14 cellular contexts compared by ENCODE assay signal in the genomic region with DNA sequence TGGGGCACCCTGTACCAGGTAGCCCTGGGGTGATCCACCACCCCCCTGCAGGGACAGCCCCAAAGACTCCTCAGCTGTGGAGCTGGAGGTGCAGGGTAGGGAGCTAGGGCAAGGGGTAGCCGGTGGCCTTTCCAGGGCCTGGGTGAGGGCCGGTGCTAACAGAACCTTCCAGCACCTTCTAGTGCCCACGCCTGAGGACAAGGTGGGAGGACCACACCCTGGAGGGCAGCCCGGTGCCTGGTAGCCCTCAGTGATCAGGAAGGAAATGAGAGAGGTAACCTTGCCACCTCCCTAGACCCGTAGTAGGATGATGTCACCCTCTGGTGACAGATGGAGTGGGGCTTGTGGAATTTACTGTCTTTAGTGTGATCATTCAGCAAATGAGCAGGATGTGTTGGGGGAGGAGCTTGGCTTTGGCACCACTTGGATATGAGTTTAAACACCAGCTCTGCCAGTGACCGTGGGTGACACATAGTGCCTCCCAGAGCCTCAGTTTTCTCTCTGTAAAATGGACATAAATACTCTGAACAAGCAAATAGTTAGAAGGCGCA.
DNase-seq lines count a peak whose midpoint lies in the region; ATAC-seq and TF ChIP-seq lines count a peak whose summit lies in the region.
"Had no signal": no experiment of that assay in that cellular context is flagged by ENCODE, and none has a peak within 500 bp of the region (broad histone marks: within the 10 kb centered on the region; RNA-seq: fewer than 3 reads in every experiment).

No MANE protein-coding gene starts in this region.

- ATAC-seq in HG02610 (IDR thresholded peaks at IDR 0.05; ENCODE audit: unreplicated experiment) (no peak), GM19328 (IDR thresholded peaks at IDR 0.05; ENCODE audit: unreplicated experiment) (no peak), GM19463 (IDR thresholded peaks at IDR 0.05; ENCODE audit: unreplicated experiment) (no peak)

- H3K4me1 Mint-ChIP-seq in osteocyte (ENCODE audit: unreplicated experiment) = peaks cover 38% of the 10 kb centered on the region
- H3K4me1 Mint-ChIP-seq: activated naive CD4-positive, alpha-beta T cell treated with anti-CD3 and anti-CD28 coated beads, Interleukin-2, amount 50 U/mL, for 24 hours; H9; neural crest cell had no signal

- H3K4me3 Mint-ChIP-seq in osteocyte (ENCODE audit: unreplicated experiment) = no peak overlapping the region
- H3K4me3 Mint-ChIP-seq: activated naive CD4-positive, alpha-beta T cell treated with anti-CD3 and anti-CD28 coated beads, Interleukin-2, amount 50 U/mL, for 24 hours; H9; neural crest cell had no signal

- no peak overlapping the region for H3K4me3 ChIP-seq in brain microvascular endothelial cell (ENCODE audit: low read depth, low read length)
- H3K4me3 ChIP-seq: Peyer's patch had no signal

- no peak for TF ChIP-seq CTCF in brain microvascular endothelial cell (IDR thresholded peaks at IDR 0.05; ENCODE audit: low read depth, low read length, missing control alignments)
- no peak for TF ChIP-seq CTCF in osteocyte (IDR thresholded peaks at IDR 0.05)

- H3K27me3 Mint-ChIP-seq in osteocyte (ENCODE audit: unreplicated experiment) = no peaks in the 10 kb centered on the region
- H3K27me3 Mint-ChIP-seq: activated naive CD4-positive, alpha-beta T cell treated with anti-CD3 and anti-CD28 coated beads, Interleukin-2, amount 50 U/mL, for 24 hours had no signal

- peak; percentile 84 for DNase-seq in ELR (ENCODE audit: low read depth)
- peak; percentile 8 for DNase-seq in NCI-H2029 treated with DMSO at 0.1 percent for 48 hours (lab: John Stamatoyannopoulos, UW)
- peak; percentile 74 for DNase-seq in brain microvascular endothelial cell
- no peak for DNase-seq in osteocyte (ENCODE audit: extremely low spot score, unreplicated experiment)
- no peak for DNase-seq in mucosa of gallbladder (ENCODE audit: low spot score)
- DNase-seq: H9; NCI-H1092 treated with DMSO at 0.1 percent for 48 hours; Peyer's patch; stimulated activated CD4-positive, alpha-beta T cell treated with anti-CD3 and anti-CD28 coated beads, Interleukin-2, amount 100 ng/mL, for 48 hours had no signal

- H3K27ac ChIP-seq in brain microvascular endothelial cell = peak overlapping the region; percentile 98
- H3K27ac ChIP-seq: Peyer's patch had no signal

- H3K27me3 ChIP-seq in brain microvascular endothelial cell (replicated peaks) = no peaks in the 10 kb centered on the region
- H3K27me3 ChIP-seq: Peyer's patch had no signal

- H3K36me3 Mint-ChIP-seq in osteocyte (ENCODE audit: unreplicated experiment) = no peaks in the 10 kb centered on the region
- H3K36me3 Mint-ChIP-seq: activated naive CD4-positive, alpha-beta T cell treated with anti-CD3 and anti-CD28 coated beads, Interleukin-2, amount 50 U/mL, for 24 hours had no signal

- in situ Hi-C loops in brain microvascular endothelial cell (cut with HindIII; ENCODE audit: low pct_ligation_motif_present, low sequenced_read_pairs) = no loop called here

- H3K27ac Mint-ChIP-seq in osteocyte (ENCODE audit: unreplicated experiment) = peak overlapping the region; percentile 84
- H3K27ac Mint-ChIP-seq: activated naive CD4-positive, alpha-beta T cell treated with anti-CD3 and anti-CD28 coated beads, Interleukin-2, amount 50 U/mL, for 24 hours; H9 had no signal

- no peaks in the 10 kb centered on the region for H3K36me3 ChIP-seq in brain microvascular endothelial cell (replicated peaks)
- H3K36me3 ChIP-seq: Peyer's patch had no signal

- H3K9me3 Mint-ChIP-seq in osteocyte (ENCODE audit: unreplicated experiment) = no peaks in the 10 kb centered on the region
- H3K9me3 Mint-ChIP-seq: activated naive CD4-positive, alpha-beta T cell treated with anti-CD3 and anti-CD28 coated beads, Interleukin-2, amount 50 U/mL, for 24 hours; H9 had no signal

Comparison
In these comparisons a context has a peak if more than half of its experiments do, and no peak if none do; other contexts are left out.
1. DNase-seq: peak in ELR (single experiment), NCI-H2029 treated with DMSO at 0.1 percent for 48 hours (single experiment) and brain microvascular endothelial cell (single experiment); none in osteocyte (single experiment) and mucosa of gallbladder (single experiment).